ENCODE assay signal across 17 cellular contexts in the genomic region with DNA sequence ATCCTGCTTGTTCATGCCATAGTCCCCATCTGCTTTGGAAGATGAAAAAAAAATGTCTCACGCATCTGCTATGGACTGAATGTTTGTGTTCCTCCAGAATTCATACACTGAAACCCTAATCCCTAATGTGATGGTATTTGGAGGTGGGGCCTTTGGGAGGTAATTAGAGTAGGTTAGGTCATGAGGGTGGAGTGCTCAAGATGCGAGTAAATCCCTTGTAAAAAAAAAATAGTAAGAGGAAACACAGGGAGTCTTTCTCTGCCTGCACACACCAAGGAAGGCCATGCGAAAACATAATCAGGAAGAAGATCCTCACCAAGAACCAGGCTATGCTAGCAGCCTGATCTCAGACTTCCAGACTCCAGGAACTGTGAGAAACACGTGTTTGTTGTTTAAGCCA.
"Had no signal": no experiment of that assay in that cellular context is flagged by ENCODE, and none has a peak within 500 bp of the region (broad histone marks: within the 10 kb centered on the region; RNA-seq: fewer than 3 reads in every experiment).

No MANE protein-coding gene starts in this region.

- H3K4me1 ChIP-seq: suprapubic skin, upper lobe of left lung had no signal

- H3K4me1 Mint-ChIP-seq: activated CD8-positive, alpha-beta memory T cell treated with anti-CD3 and anti-CD28 coated beads, Interleukin-2, amount 10 ng/mL, durations not matched to agents 7 days and 5 days; natural killer cell had no signal

- H3K9me3 ChIP-seq: ovary, suprapubic skin, upper lobe of left lung had no signal

- H3K27me3 ChIP-seq: ovary, suprapubic skin, upper lobe of left lung had no signal

- H3K36me3 ChIP-seq: ovary, suprapubic skin, upper lobe of left lung had no signal

- H3K27ac Mint-ChIP-seq: activated CD8-positive, alpha-beta memory T cell treated with anti-CD3 and anti-CD28 coated beads, Interleukin-2, amount 10 ng/mL, durations not matched to agents 7 days and 5 days; activated naive CD8-positive, alpha-beta T cell; activated T-cell treated with anti-CD3 and anti-CD28 coated beads, Interleukin-2, amount 50 U/mL, for 24 hours; dendritic cell treated with granulocyte-macrophage colony-stimulating factor and Interleukin-4, amounts not matched to agents 40 ng/mL and 50 ng/mL, for 4 days; natural killer cell; T-helper 2 cell treated with Interferon-gamma antibody and Interleukin-4, amounts not matched to agents 5 μg/mL and 100 μg/mL, for 36 hours had no signal

- H3K4me3 ChIP-seq: lung, ovary, suprapubic skin, upper lobe of left lung had no signal

- ATAC-seq: activated CD4-positive, CD25-positive, alpha-beta regulatory T cell treated with anti-CD3 and anti-CD28 coated beads, Interleukin-2, amount 50 U/mL, for 24 hours; activated CD8-positive, alpha-beta memory T cell treated with anti-CD3 and anti-CD28 coated beads, Interleukin-2, amount 10 ng/mL, durations not matched to agents 7 days and 5 days; natural killer cell; stimulated activated naive CD8-positive, alpha-beta T cell treated with anti-CD3 and anti-CD28 coated beads, Interleukin-15, Interleukin-2, amounts not matched to agents 100 U/mL and 50 U/mL, for 24 hours had no signal

- H3K36me3 Mint-ChIP-seq: activated CD8-positive, alpha-beta memory T cell treated with anti-CD3 and anti-CD28 coated beads, Interleukin-2, amount 10 ng/mL, durations not matched to agents 7 days and 5 days; activated naive CD8-positive, alpha-beta T cell; natural killer cell had no signal

- DNase-seq: activated CD8-positive, alpha-beta memory T cell treated with anti-CD3 and anti-CD28 coated beads, Interleukin-2, amount 10 ng/mL, durations not matched to agents 7 days and 5 days; activated effector memory CD4-positive, alpha-beta T cell treated with Interleukin-2 at 50 U/mL for 16 hours; activated T-cell treated with anti-CD3 and anti-CD28 coated beads, Interleukin-2, amount 50 U/mL, for 24 hours; cerebellar nuclear complex; erythroblast; hypothalamus; natural killer cell; ovary; stimulated activated CD4-positive, alpha-beta T cell treated with anti-CD3 and anti-CD28 coated beads, Interleukin-2, amount 100 ng/mL, for 48 hours; stimulated activated naive CD8-positive, alpha-beta T cell treated with anti-CD3 and anti-CD28 coated beads, Interleukin-15, Interleukin-2, amounts not matched to agents 100 U/mL and 50 U/mL, for 24 hours; upper lobe of left lung had no signal

- H3K27ac ChIP-seq: ovary, suprapubic skin, upper lobe of left lung had no signal

- H3K27me3 Mint-ChIP-seq: activated CD8-positive, alpha-beta memory T cell treated with anti-CD3 and anti-CD28 coated beads, Interleukin-2, amount 10 ng/mL, durations not matched to agents 7 days and 5 days; activated naive CD8-positive, alpha-beta T cell; activated T-cell treated with anti-CD3 and anti-CD28 coated beads, Interleukin-2, amount 50 U/mL, for 24 hours; dendritic cell treated with granulocyte-macrophage colony-stimulating factor and Interleukin-4, amounts not matched to agents 40 ng/mL and 50 ng/mL, for 4 days had no signal

- H3K4me3 Mint-ChIP-seq: activated CD8-positive, alpha-beta memory T cell treated with anti-CD3 and anti-CD28 coated beads, Interleukin-2, amount 10 ng/mL, durations not matched to agents 7 days and 5 days; activated naive CD8-positive, alpha-beta T cell; activated T-cell treated with anti-CD3 and anti-CD28 coated beads, Interleukin-2, amount 50 U/mL, for 24 hours; dendritic cell treated with granulocyte-macrophage colony-stimulating factor and Interleukin-4, amounts not matched to agents 40 ng/mL and 50 ng/mL, for 4 days; natural killer cell; T-helper 2 cell treated with Interferon-gamma antibody and Interleukin-4, amounts not matched to agents 5 μg/mL and 100 μg/mL, for 36 hours had no signal
